ENCODE assay signal across 8 cellular contexts in the genomic region with DNA sequence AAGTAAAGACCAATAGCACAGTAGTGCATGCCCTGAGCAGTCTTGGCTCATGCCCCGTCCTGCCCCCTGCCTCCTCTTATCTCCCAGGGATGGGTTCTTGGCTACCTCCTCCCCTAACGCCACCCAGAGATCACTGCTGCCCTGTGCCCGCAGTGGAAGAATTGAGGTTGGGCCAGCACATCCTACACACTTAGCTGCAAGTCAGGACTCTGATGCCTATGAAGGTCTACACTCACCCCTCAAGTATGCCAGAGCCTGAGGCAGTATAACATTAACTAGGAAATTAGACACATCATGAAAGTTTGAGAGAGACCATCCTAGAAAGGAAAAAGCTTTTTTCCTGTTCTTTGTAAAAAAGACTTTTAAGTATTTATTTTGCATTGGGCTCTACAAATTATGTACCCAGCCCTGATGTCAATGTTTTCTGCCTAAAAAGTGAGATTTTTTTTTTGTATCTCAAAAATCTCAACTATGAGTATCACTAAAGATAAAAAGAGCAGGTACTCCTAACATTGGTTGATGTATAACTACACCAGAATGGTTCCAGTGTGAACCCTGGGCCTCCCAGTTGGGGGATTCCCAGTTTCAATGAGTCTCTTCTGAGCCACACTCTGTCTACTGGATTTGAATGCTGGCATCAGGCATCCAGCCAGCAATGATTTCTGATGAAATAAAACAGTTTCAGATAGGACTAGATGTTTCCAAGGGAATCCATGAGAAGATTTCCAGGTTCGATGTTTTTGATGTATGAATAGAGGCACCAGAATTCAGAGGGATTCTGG.
DNase-seq lines count a peak whose midpoint lies in the region; ATAC-seq lines count a peak whose summit lies in the region.

No MANE protein-coding gene starts in this region.

- peaks cover 17% of the 10 kb centered on the region for H3K4me1 Mint-ChIP-seq in activated naive CD4-positive, alpha-beta T cell treated with anti-CD3 and anti-CD28 coated beads for 36 hours (ENCODE audit: low read depth)
- peaks cover 69% of the 10 kb centered on the region for H3K4me1 Mint-ChIP-seq in activated naive CD8-positive, alpha-beta T cell treated with anti-CD3 and anti-CD28 coated beads, Interleukin-2, amount 50 U/mL, for 24 hours

- H3K4me3 Mint-ChIP-seq in activated naive CD4-positive, alpha-beta T cell treated with anti-CD3 and anti-CD28 coated beads for 36 hours = no peak overlapping the region
- no peak overlapping the region for H3K4me3 Mint-ChIP-seq in activated naive CD8-positive, alpha-beta T cell treated with anti-CD3 and anti-CD28 coated beads, Interleukin-2, amount 50 U/mL, for 24 hours

- peak; percentile 42 for DNase-seq in activated naive CD4-positive, alpha-beta T cell treated with anti-CD3 and anti-CD28 coated beads for 36 hours
- DNase-seq in activated naive CD4-positive, alpha-beta T cell (lab: John Stamatoyannopoulos, UW) = no peak
- no peak for DNase-seq in activated naive CD8-positive, alpha-beta T cell treated with anti-CD3 and anti-CD28 coated beads, Interleukin-2, amount 50 U/mL, for 24 hours
- peak; percentile 29 for DNase-seq in stimulated activated naive CD8-positive, alpha-beta T cell treated with anti-CD3 and anti-CD28 coated beads, Interleukin-15, Interleukin-2, amounts not matched to agents 100 U/mL and 50 U/mL, for 24 hours
- DNase-seq in HuH-7 (ENCODE audit: low spot score) = no peak
- no peak for DNase-seq in HCEC 1CT
- no peak for DNase-seq in G401 (ENCODE audit: low spot score)

- no peaks in the 10 kb centered on the region for H3K36me3 Mint-ChIP-seq in activated naive CD4-positive, alpha-beta T cell treated with anti-CD3 and anti-CD28 coated beads for 36 hours (ENCODE audit: low read depth)
- no peaks in the 10 kb centered on the region for H3K36me3 Mint-ChIP-seq in activated naive CD8-positive, alpha-beta T cell treated with anti-CD3 and anti-CD28 coated beads, Interleukin-2, amount 50 U/mL, for 24 hours (ENCODE audit: low read depth)

- peaks cover 5% of the 10 kb centered on the region for H3K27me3 Mint-ChIP-seq in activated naive CD4-positive, alpha-beta T cell treated with anti-CD3 and anti-CD28 coated beads for 36 hours (ENCODE audit: low read depth)
- H3K27me3 Mint-ChIP-seq in activated naive CD8-positive, alpha-beta T cell treated with anti-CD3 and anti-CD28 coated beads, Interleukin-2, amount 50 U/mL, for 24 hours = no peaks in the 10 kb centered on the region

- ATAC-seq in HG02943 (IDR thresholded peaks at IDR 0.05; ENCODE audit: low read depth, unreplicated experiment) = peak; percentile 50
- ATAC-seq in activated naive CD8-positive, alpha-beta T cell treated with anti-CD3 and anti-CD28 coated beads, Interleukin-2, amount 50 U/mL, for 24 hours = peak; percentile 75
- peak; percentile 69 for ATAC-seq in stimulated activated naive CD8-positive, alpha-beta T cell treated with anti-CD3 and anti-CD28 coated beads, Interleukin-15, Interleukin-2, amounts not matched to agents 100 U/mL and 50 U/mL, for 24 hours

- H3K27ac Mint-ChIP-seq in activated naive CD4-positive, alpha-beta T cell treated with anti-CD3 and anti-CD28 coated beads for 36 hours = no peak overlapping the region
- peak overlapping the region; percentile 86 for H3K27ac Mint-ChIP-seq in activated naive CD8-positive, alpha-beta T cell treated with anti-CD3 and anti-CD28 coated beads, Interleukin-2, amount 50 U/mL, for 24 hours

- H3K9me3 Mint-ChIP-seq in activated naive CD4-positive, alpha-beta T cell treated with anti-CD3 and anti-CD28 coated beads for 36 hours = no peaks in the 10 kb centered on the region
- H3K9me3 Mint-ChIP-seq in activated naive CD8-positive, alpha-beta T cell treated with anti-CD3 and anti-CD28 coated beads, Interleukin-2, amount 50 U/mL, for 24 hours = no peaks in the 10 kb centered on the region

- in situ Hi-C loops in G401 (cut with HindIII; ENCODE audit: low sequenced_read_pairs) = no loop called here

- intact Hi-C loops in activated naive CD4-positive, alpha-beta T cell treated with anti-CD3 and anti-CD28 coated beads for 36 hours (cut with micrococcal nuclease) = loop anchor here (1.0 to 2.0 kb wide), 2 partner anchors 24 to 105 kb away; no protein-coding TSS in a partner anchor

- CTCF ChIA-PET in activated naive CD4-positive, alpha-beta T cell treated with anti-CD3 and anti-CD28 coated beads for 36 hours (lab: Charles Lee) = no interaction called here

Comparison
In these comparisons a context has a peak if more than half of its experiments do, and no peak if none do; other contexts are left out.
1. DNase-seq: peak in activated naive CD4-positive, alpha-beta T cell treated with anti-CD3 and anti-CD28 coated beads for 36 hours (single experiment) and stimulated activated naive CD8-positive, alpha-beta T cell treated with anti-CD3 and anti-CD28 coated beads, Interleukin-15, Interleukin-2, amounts not matched to agents 100 U/mL and 50 U/mL, for 24 hours (single experiment); none in activated naive CD4-positive, alpha-beta T cell (0 of 4), activated naive CD8-positive, alpha-beta T cell treated with anti-CD3 and anti-CD28 coated beads, Interleukin-2, amount 50 U/mL, for 24 hours (single experiment), HuH-7 (single experiment), HCEC 1CT (single experiment) and G401 (single experiment).
2. Peak in every context shown above with its lines, with median percentiles within 50 percentile points of each other: ATAC-seq.